Comparison of ENCODE assay signal across 11 cellular contexts in genomic region chr3:71070497-71071465, GRCh38.
DNase-seq lines count a peak whose midpoint lies in the region; ATAC-seq and TF ChIP-seq lines count a peak whose summit lies in the region.
"Had no signal": no experiment of that assay in that cellular context is flagged by ENCODE, and none has a peak within 500 bp of the region (broad histone marks: within the 10 kb centered on the region; RNA-seq: fewer than 3 reads in every experiment).

No MANE protein-coding gene starts in this region.

- ATAC-seq in thoracic aorta (ENCODE audit: insufficient number of reproducible peaks, low FRiP score, low read depth) (no peak), HG02623 (IDR thresholded peaks at IDR 0.05; ENCODE audit: unreplicated experiment) (no peak)

- H3K4me1 ChIP-seq in breast epithelium (peaks cover 0 to 9% of the 10 kb centered on the region in 2 donors), thoracic aorta (ENCODE audit: control insufficient read depth in 1 of 2, low read depth in 2 of 2) (peaks cover 28 to 92% of the 10 kb centered on the region in 2 donors)

- DNase-seq in activated CD4-positive, alpha-beta T cell treated with anti-CD3 and anti-CD28 coated beads, Interleukin-2, amount 10 ng/mL, durations not matched to agents 24 days and 14 days: no peak
- no peak for DNase-seq in activated CD4-positive, alpha-beta T cell treated with anti-CD3 and anti-CD28 coated beads, Interleukin-2, amount 50 U/mL, for 48 hours
- DNase-seq in breast epithelium (ENCODE audit: low spot score in 2 of 2) (no peak), mesothelial cell of epicardium (ENCODE audit: low spot score in 2 of 2, unreplicated experiment in 2 of 2) (peak in 1 of 2 experiments; percentile 45), thoracic aorta (ENCODE audit: low spot score) (no peak), ureter (ENCODE audit: low spot score) (no peak)
- no peak for DNase-seq in activated T-helper 1 cell treated with anti-CD3 and anti-CD28 coated beads, Interleukin-12 subunit alpha, Interleukin-12 subunit beta, Interleukin-2, Interleukin-4 antibody, amounts not matched to agents 30 ng/mL and 10 ng/mL and 1 ng/mL, durations not matched to agents 14 hours and 24 hours and 36 hours (ENCODE audit: low spot score)
- DNase-seq: kidney, NCI-H524 treated with DMSO at 0.1 percent for 48 hours had no signal

- H3K4me1 Mint-ChIP-seq in activated CD4-positive, alpha-beta T cell treated with anti-CD3 and anti-CD28 coated beads, Interleukin-2, amount 10 ng/mL, durations not matched to agents 24 days and 14 days: peaks cover 61% of the 10 kb centered on the region
- H3K4me1 Mint-ChIP-seq in mesothelial cell of epicardium: peaks cover 58% of the 10 kb centered on the region
- peaks cover 74% of the 10 kb centered on the region for H3K4me1 Mint-ChIP-seq in activated T-helper 1 cell treated with anti-CD3 and anti-CD28 coated beads, Interleukin-12 subunit alpha, Interleukin-12 subunit beta, Interleukin-2, Interleukin-4 antibody, amounts not matched to agents 30 ng/mL and 10 ng/mL and 1 ng/mL, durations not matched to agents 14 hours and 24 hours and 36 hours (ENCODE audit: low read depth)

- H3K27me3 Mint-ChIP-seq in activated CD4-positive, alpha-beta T cell treated with anti-CD3 and anti-CD28 coated beads, Interleukin-2, amount 10 ng/mL, durations not matched to agents 24 days and 14 days: no peaks in the 10 kb centered on the region
- H3K27me3 Mint-ChIP-seq in mesothelial cell of epicardium (ENCODE audit: low read depth): no peaks in the 10 kb centered on the region
- no peaks in the 10 kb centered on the region for H3K27me3 Mint-ChIP-seq in activated T-helper 1 cell treated with anti-CD3 and anti-CD28 coated beads, Interleukin-12 subunit alpha, Interleukin-12 subunit beta, Interleukin-2, Interleukin-4 antibody, amounts not matched to agents 30 ng/mL and 10 ng/mL and 1 ng/mL, durations not matched to agents 14 hours and 24 hours and 36 hours (ENCODE audit: insufficient read depth)

- no peak overlapping the region for H3K4me3 Mint-ChIP-seq in activated CD4-positive, alpha-beta T cell treated with anti-CD3 and anti-CD28 coated beads, Interleukin-2, amount 10 ng/mL, durations not matched to agents 24 days and 14 days
- H3K4me3 Mint-ChIP-seq in mesothelial cell of epicardium: peak overlapping the region; percentile 14
- no peak overlapping the region for H3K4me3 Mint-ChIP-seq in activated T-helper 1 cell treated with anti-CD3 and anti-CD28 coated beads, Interleukin-12 subunit alpha, Interleukin-12 subunit beta, Interleukin-2, Interleukin-4 antibody, amounts not matched to agents 30 ng/mL and 10 ng/mL and 1 ng/mL, durations not matched to agents 14 hours and 24 hours and 36 hours

- TF ChIP-seq CTCF in breast epithelium (IDR thresholded peaks at IDR 0.05): no peak
- no peak for TF ChIP-seq CTCF in mesothelial cell of epicardium (IDR thresholded peaks at IDR 0.05; ENCODE audit: unreplicated experiment)
- TF ChIP-seq CTCF in thoracic aorta (IDR thresholded peaks at IDR 0.05): no peak

- peak overlapping the region in 1 of 3 donors; percentile 10 for H3K4me3 ChIP-seq in breast epithelium
- H3K4me3 ChIP-seq in thoracic aorta: peak overlapping the region; percentile 40
- H3K4me3 ChIP-seq: SJCRH30 had no signal

- no peak for TF ChIP-seq POLR2A in breast epithelium (IDR thresholded peaks at IDR 0.05)

- peak overlapping the region; percentile 36 for H3K27ac Mint-ChIP-seq in activated CD4-positive, alpha-beta T cell treated with anti-CD3 and anti-CD28 coated beads, Interleukin-2, amount 10 ng/mL, durations not matched to agents 24 days and 14 days
- peak overlapping the region; percentile 95 for H3K27ac Mint-ChIP-seq in mesothelial cell of epicardium
- H3K27ac Mint-ChIP-seq in activated T-helper 1 cell treated with anti-CD3 and anti-CD28 coated beads, Interleukin-12 subunit alpha, Interleukin-12 subunit beta, Interleukin-2, Interleukin-4 antibody, amounts not matched to agents 30 ng/mL and 10 ng/mL and 1 ng/mL, durations not matched to agents 14 hours and 24 hours and 36 hours: no peak overlapping the region

- H3K27me3 ChIP-seq in breast epithelium (no peaks in the 10 kb centered on the region), thoracic aorta (replicated peaks; ENCODE audit: insufficient read depth) (no peaks in the 10 kb centered on the region)
- H3K27me3 ChIP-seq: SJCRH30 had no signal

- intact Hi-C loops in activated CD4-positive, alpha-beta T cell treated with anti-CD3 and anti-CD28 coated beads, Interleukin-2, amount 10 ng/mL, durations not matched to agents 24 days and 14 days (cut with micrococcal nuclease): loop anchor here (1.0 to 2.0 kb wide), 2 partner anchors 10 to 520 kb away; no protein-coding TSS in a partner anchor
- intact Hi-C loops in breast epithelium (cut with DNase I; ENCODE audit: low total_unique reads): no loop called here
- intact Hi-C loops in activated T-helper 1 cell treated with anti-CD3 and anti-CD28 coated beads, Interleukin-12 subunit alpha, Interleukin-12 subunit beta, Interleukin-2, Interleukin-4 antibody, amounts not matched to agents 30 ng/mL and 10 ng/mL and 1 ng/mL, durations not matched to agents 14 hours and 24 hours and 36 hours (cut with micrococcal nuclease): loop anchor here (1.0 to 5.0 kb wide), 2 partner anchors 10 to 518 kb away; no protein-coding TSS in a partner anchor

- H3K9me3 ChIP-seq in breast epithelium (no peaks in the 10 kb centered on the region), thoracic aorta (no peaks in the 10 kb centered on the region)
- H3K9me3 ChIP-seq: SJCRH30 had no signal

- no peaks in the 10 kb centered on the region for H3K9me3 Mint-ChIP-seq in activated CD4-positive, alpha-beta T cell treated with anti-CD3 and anti-CD28 coated beads, Interleukin-2, amount 10 ng/mL, durations not matched to agents 24 days and 14 days
- H3K9me3 Mint-ChIP-seq in mesothelial cell of epicardium: no peaks in the 10 kb centered on the region
- H3K9me3 Mint-ChIP-seq in activated T-helper 1 cell treated with anti-CD3 and anti-CD28 coated beads, Interleukin-12 subunit alpha, Interleukin-12 subunit beta, Interleukin-2, Interleukin-4 antibody, amounts not matched to agents 30 ng/mL and 10 ng/mL and 1 ng/mL, durations not matched to agents 14 hours and 24 hours and 36 hours: no peaks in the 10 kb centered on the region

- peaks cover 16% of the 10 kb centered on the region for H3K36me3 Mint-ChIP-seq in activated CD4-positive, alpha-beta T cell treated with anti-CD3 and anti-CD28 coated beads, Interleukin-2, amount 10 ng/mL, durations not matched to agents 24 days and 14 days (ENCODE audit: low read depth)
- no peaks in the 10 kb centered on the region for H3K36me3 Mint-ChIP-seq in mesothelial cell of epicardium
- peaks cover 8% of the 10 kb centered on the region for H3K36me3 Mint-ChIP-seq in activated T-helper 1 cell treated with anti-CD3 and anti-CD28 coated beads, Interleukin-12 subunit alpha, Interleukin-12 subunit beta, Interleukin-2, Interleukin-4 antibody, amounts not matched to agents 30 ng/mL and 10 ng/mL and 1 ng/mL, durations not matched to agents 14 hours and 24 hours and 36 hours (ENCODE audit: low read depth)

- H3K27ac ChIP-seq in breast epithelium: peak overlapping the region; percentile 62 to 73
- peak overlapping the region; percentile 71 to 74 for H3K27ac ChIP-seq in thoracic aorta
- H3K27ac ChIP-seq: SJCRH30 had no signal

- H3K36me3 ChIP-seq in breast epithelium (no peaks in the 10 kb centered on the region), thoracic aorta (no peaks in the 10 kb centered on the region)
- H3K36me3 ChIP-seq: SJCRH30 had no signal
